13 cellular contexts compared by ENCODE assay signal in the genomic region with DNA sequence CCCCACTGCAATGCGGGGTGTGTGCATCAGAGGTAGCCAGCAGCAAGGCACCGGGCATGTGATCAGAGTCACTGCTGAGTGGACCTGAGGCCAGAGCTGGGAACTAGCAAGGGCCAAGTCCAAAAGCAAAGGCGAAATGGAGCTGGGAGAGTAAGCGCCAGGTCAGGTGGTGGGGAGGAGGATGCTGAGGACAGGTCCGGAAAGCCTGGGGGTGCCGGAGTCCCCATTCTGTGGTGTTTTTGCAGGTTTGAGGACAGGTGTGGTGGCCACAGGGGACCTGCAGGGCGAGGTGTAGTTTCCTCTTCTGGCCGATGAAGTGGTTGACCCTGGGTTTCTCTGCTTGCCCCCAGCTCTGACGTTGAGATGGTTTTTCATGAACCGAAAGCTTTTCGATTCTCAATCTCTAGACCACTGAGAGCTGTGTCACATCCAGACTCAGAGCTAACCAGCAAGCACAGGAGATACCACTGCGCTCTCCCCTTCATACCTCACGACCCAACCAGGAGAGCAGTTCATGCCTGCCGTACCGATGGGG. TPM values are rescaled to one million over a fixed set of nuclear protein-coding genes. Genes with fewer than 3 reads are reported as not detected.
DNase-seq lines count a peak whose midpoint lies in the region; ATAC-seq, FAIRE-seq and TF ChIP-seq lines count a peak whose summit lies in the region.
"Had no signal": no experiment of that assay in that cellular context is flagged by ENCODE, and none has a peak within 500 bp of the region (broad histone marks: within the 10 kb centered on the region; RNA-seq: fewer than 3 reads in every experiment).

No MANE protein-coding gene starts in this region.

- H3K79me2 ChIP-seq in OCI-LY1 (ENCODE audit: insufficient read depth, low read length), result no peaks in the 10 kb centered on the region

- intact Hi-C loops in activated CD8-positive, alpha-beta T cell treated with anti-CD3 and anti-CD28 coated beads for 36 hours (cut with micrococcal nuclease), result no loop called here

- no peak overlapping the region for H3K9ac ChIP-seq in OCI-LY1 (ENCODE audit: low read length)

- no peak overlapping the region for H3K4me3 ChIP-seq in GM12864 (ENCODE audit: low read depth, low read length)
- H3K4me3 ChIP-seq in OCI-LY1 (ENCODE audit: low read depth, low read length, poor library complexity, severe bottlenecking), result no peak overlapping the region
- H3K4me3 ChIP-seq: cardiac muscle cell, MG63 had no signal

- peak; percentile 82 for DNase-seq in GM12864 (ENCODE audit: low read depth)
- DNase-seq in NCI-H187 treated with DMSO at 0.1 percent for 48 hours (lab: John Stamatoyannopoulos, UW), result no peak
- no peak for DNase-seq in frontal cortex (ENCODE audit: low spot score in 2 of 2)
- DNase-seq in activated CD8-positive, alpha-beta T cell treated with anti-CD3 and anti-CD28 coated beads for 36 hours, result no peak
- DNase-seq in NCI-H2227 treated with DMSO at 0.1 percent for 48 hours (lab: John Stamatoyannopoulos, UW), result no peak
- DNase-seq: CD4-positive, CD25-positive, alpha-beta regulatory T cell; foreskin melanocyte; MG63; midbrain had no signal

- no peak overlapping the region for H3K4me3 Mint-ChIP-seq in activated CD8-positive, alpha-beta T cell treated with anti-CD3 and anti-CD28 coated beads for 36 hours
- H3K4me3 Mint-ChIP-seq: CD4-positive, CD25-positive, alpha-beta regulatory T cell had no signal

- CTCF ChIA-PET in activated CD8-positive, alpha-beta T cell treated with anti-CD3 and anti-CD28 coated beads for 36 hours (lab: Charles Lee), result interaction anchor here (0.7 kb wide), 1 partner anchor 215 kb away, joined by 3 read pairs; no protein-coding TSS in a partner anchor

- no peak overlapping the region for H2AFZ ChIP-seq in OCI-LY1 (ENCODE audit: low read length)

- no peaks in the 10 kb centered on the region for H3K36me3 ChIP-seq in OCI-LY1 (ENCODE audit: insufficient read depth, low read length)
- H3K36me3 ChIP-seq: cardiac muscle cell, MG63 had no signal

- POLR2A ChIA-PET in activated CD8-positive, alpha-beta T cell treated with anti-CD3 and anti-CD28 coated beads for 36 hours (lab: Charles Lee), result no interaction called here

- H3K4me2 ChIP-seq in OCI-LY1 (ENCODE audit: low read length), result peak overlapping the region; percentile 24; the same call in 1 of the 2 replicates

- no peaks in the 10 kb centered on the region for H3K9me3 ChIP-seq in OCI-LY1 (ENCODE audit: low read length)
- H3K9me3 ChIP-seq: MG63 had no signal

- ATAC-seq in GM19438 (IDR thresholded peaks at IDR 0.05; ENCODE audit: low read depth, unreplicated experiment) (peak; percentile 71), HG02970 (IDR thresholded peaks at IDR 0.05; ENCODE audit: low FRiP score, unreplicated experiment) (peak; percentile 72)
- no peak for ATAC-seq in activated CD8-positive, alpha-beta T cell treated with anti-CD3 and anti-CD28 coated beads for 36 hours

- peaks cover 38% of the 10 kb centered on the region for H3K4me1 ChIP-seq in OCI-LY1 (ENCODE audit: insufficient read depth, low read length, severe bottlenecking)

- no peak overlapping the region for H3K27ac Mint-ChIP-seq in activated CD8-positive, alpha-beta T cell treated with anti-CD3 and anti-CD28 coated beads for 36 hours

- H3K9me3 Mint-ChIP-seq in activated CD8-positive, alpha-beta T cell treated with anti-CD3 and anti-CD28 coated beads for 36 hours, result no peaks in the 10 kb centered on the region
- H3K9me3 Mint-ChIP-seq: CD4-positive, CD25-positive, alpha-beta regulatory T cell had no signal

- H3K27me3 ChIP-seq in OCI-LY1 (ENCODE audit: insufficient read depth, low read length), result peaks cover 10% of the 10 kb centered on the region; the same call in 1 of the 2 replicates
- H3K27me3 ChIP-seq: cardiac muscle cell, MG63 had no signal

- no peak for FAIRE-seq in frontal cortex (lab: Jason Lieb, UNC)

- H4K20me1 ChIP-seq in OCI-LY1 (ENCODE audit: insufficient read depth, low read length), result no peaks in the 10 kb centered on the region

- TF ChIP-seq CTCF in GM12864 (IDR thresholded peaks at IDR 0.05; ENCODE audit: low read depth, low read length, missing control alignments) (no peak), OCI-LY1 (IDR thresholded peaks at IDR 0.05; ENCODE audit: low read length) (no peak)
- no peak for TF ChIP-seq CTCF in activated CD8-positive, alpha-beta T cell treated with anti-CD3 and anti-CD28 coated beads for 36 hours (IDR thresholded peaks at IDR 0.05)

- H3K27me3 Mint-ChIP-seq in activated CD8-positive, alpha-beta T cell treated with anti-CD3 and anti-CD28 coated beads for 36 hours, result peaks cover 31% of the 10 kb centered on the region

- no peak overlapping the region for H3K27ac ChIP-seq in OCI-LY1 (ENCODE audit: low read depth, low read length, poor library complexity, severe bottlenecking)
- H3K27ac ChIP-seq: cardiac muscle cell had no signal

- no peaks in the 10 kb centered on the region for H3K36me3 Mint-ChIP-seq in activated CD8-positive, alpha-beta T cell treated with anti-CD3 and anti-CD28 coated beads for 36 hours (ENCODE audit: low read depth)
- H3K36me3 Mint-ChIP-seq: CD4-positive, CD25-positive, alpha-beta regulatory T cell had no signal

- no peaks in the 10 kb centered on the region for H3K9me2 ChIP-seq in OCI-LY1 (ENCODE audit: low read depth, low read length)

- H3F3A ChIP-seq in OCI-LY1 (ENCODE audit: insufficient read depth, low read length), result no peaks in the 10 kb centered on the region

- peaks cover 17% of the 10 kb centered on the region for H3K4me1 Mint-ChIP-seq in activated CD8-positive, alpha-beta T cell treated with anti-CD3 and anti-CD28 coated beads for 36 hours (ENCODE audit: low read depth)

RNA-seq across cellular contexts. Expression of gene HES1, which starts 35.0 kb away (rescaled TPM):
- total RNA-seq in frontal cortex, result 14.7 TPM
- not detected for total RNA-seq in activated CD8-positive, alpha-beta T cell treated with anti-CD3 and anti-CD28 coated beads for 36 hours

Comparison
In these comparisons a context has a peak if more than half of its experiments do, and no peak if none do; other contexts are left out.
1. RNA of gene HES1, which starts 35.0 kb away (total RNA-seq): 14.7 TPM in frontal cortex (single experiment); not detected in activated CD8-positive, alpha-beta T cell treated with anti-CD3 and anti-CD28 coated beads for 36 hours; every median in the first group is over 10 times any median in the second.